ENCODE assay signal across 8 cellular contexts in the genomic region with DNA sequence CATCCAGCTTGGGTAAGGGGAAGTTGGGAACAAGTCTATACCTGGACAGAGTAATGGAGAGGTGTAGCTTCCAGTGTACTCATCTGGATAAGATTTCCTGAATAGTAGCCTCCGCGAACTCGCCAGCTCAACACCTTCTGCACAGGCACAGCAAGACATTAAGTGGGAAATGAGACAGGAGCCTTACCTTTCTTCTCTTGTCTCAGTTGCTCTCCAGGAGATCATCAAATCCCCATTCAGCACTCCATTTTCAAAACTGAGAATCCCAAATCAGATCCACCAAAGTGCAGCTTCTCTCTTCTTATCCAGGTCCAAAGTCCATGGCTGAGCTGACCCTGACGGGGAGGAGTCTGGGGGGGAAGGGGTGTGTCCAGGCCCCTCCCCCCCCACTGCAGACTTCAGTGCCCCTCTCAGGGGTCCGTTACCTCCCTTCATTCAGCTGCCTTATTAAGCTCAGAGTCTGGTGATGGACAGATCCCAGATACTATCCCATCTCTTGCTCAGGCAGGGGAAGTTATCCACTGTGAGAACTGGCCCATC. TPM values are rescaled to one million over a fixed set of nuclear protein-coding genes. Genes with fewer than 3 reads are reported as not detected.
A peak's percentile ranks its signal among the peaks of the same experiment; 100 is the strongest.
DNase-seq lines count a peak whose midpoint lies in the region; ATAC-seq, FAIRE-seq and TF ChIP-seq lines count a peak whose summit lies in the region.

No MANE protein-coding gene starts in this region.

- no peaks in the 10 kb centered on the region for H3K9me3 ChIP-seq in heart right ventricle
- no peaks in the 10 kb centered on the region for H3K9me3 ChIP-seq in GM12878 (replicated peaks; ENCODE audit: control insufficient read depth, insufficient read depth, low read length)
- no peaks in the 10 kb centered on the region for H3K9me3 ChIP-seq in mononuclear cell (ENCODE audit: low read depth, low read length)

- POLR2A ChIA-PET in GM12878 (lab: Charles Lee), result interaction anchor here (1.2 to 2.5 kb wide), 7 partner anchors 9 to 381 kb away, joined by 3 to 31 read pairs (median 6); no protein-coding TSS in a partner anchor

- no peak for TF ChIP-seq POLR2A in GM12878 (IDR thresholded peaks at IDR 0.05; ENCODE audit: low read depth, low read length)

- H3K27me3 ChIP-seq in heart right ventricle (no peaks in the 10 kb centered on the region), GM12878 (replicated peaks in 1 of 2; ENCODE audit: control insufficient read depth in 2 of 2, insufficient read depth in 2 of 2, low read length in 1 of 2) (no peaks in the 10 kb centered on the region), mononuclear cell (ENCODE audit: insufficient read depth, low read length) (no peaks in the 10 kb centered on the region)

- DNase-seq in heart right ventricle (peak in 1 of 2 donors; percentile 4), Right ventricle myocardium inferior (ENCODE audit: missing footprints) (no peak), GM12878 (ENCODE audit: low read depth, low spot score) (no peak), iPS-NIHi11 (ENCODE audit: low spot score) (no peak), LoVo (ENCODE audit: low spot score) (no peak)
- no peak for DNase-seq in stimulated activated CD4-positive, alpha-beta T cell treated with anti-CD3 and anti-CD28 coated beads, Interleukin-15, amount 100 ng/mL, for 24 hours

- no peak for ATAC-seq in heart right ventricle
- no peak for ATAC-seq in Right ventricle myocardium inferior
- ATAC-seq in GM12878, result no peak

- TF ChIP-seq RAD21 in GM12878 (IDR thresholded peaks at IDR 0.05; ENCODE audit: insufficient read depth, low read depth, low read length), result no peak

- 56 to 74% methylated on average over 5 of the region's 5 CpGs for WGBS in heart right ventricle, 2 donors
- 82% methylated on average over 5 of the region's 5 CpGs for WGBS in GM12878 (ENCODE audit: insufficient coverage, insufficient replicate concordance, low lambda C conversion rate, missing lambda C conversion rate)
- 71% methylated on average over 5 of the region's 5 CpGs for WGBS in urinary bladder

- intact Hi-C loops in heart right ventricle (cut with DNase I), result loop anchor here in 3 of 10 donors (10.0 kb wide), 1 partner anchor 376 kb away; no protein-coding TSS in a partner anchor
- intact Hi-C loops in Right ventricle myocardium inferior (cut with DNase I), result no loop called here
- intact Hi-C loops in GM12878 (cut with micrococcal nuclease; ENCODE audit: unreplicated experiment), result loop anchor here (5.0 to 10.0 kb wide), 2 partner anchors 346 to 364 kb away; no protein-coding TSS in a partner anchor

- H3K4me2 ChIP-seq in GM12878 (ENCODE audit: control insufficient read depth, insufficient read depth), result peak overlapping the region; percentile 79

- TF ChIP-seq EP300 in GM12878 (IDR thresholded peaks at IDR 0.05; ENCODE audit: borderline replicate concordance in 1 of 2, control insufficient read depth in 1 of 2, low read depth in 2 of 2, low read length in 2 of 2), result no peak

- peak overlapping the region; percentile 90 for H3K9ac ChIP-seq in GM12878 (ENCODE audit: control insufficient read depth, insufficient read depth, low read length)

- RAD21 ChIA-PET in GM12878 (lab: Charles Lee; ENCODE audit: unreplicated experiment), result interaction anchor here (0.7 to 2.4 kb wide), 8 partner anchors 10 to 364 kb away, joined by 3 to 12 read pairs (median 4); a partner anchor contains a TSS

- peaks cover 64% of the 10 kb centered on the region for H3K79me2 ChIP-seq in GM12878 (ENCODE audit: control insufficient read depth, insufficient read depth, low read length)

- H3K4me1 ChIP-seq in heart right ventricle, result peaks cover 24 to 85% (median 74%) of the 10 kb centered on the region in 9 donors
- H3K4me1 ChIP-seq in GM12878 (ENCODE audit: control insufficient read depth, insufficient read depth, low read length), result peaks cover 28% of the 10 kb centered on the region
- H3K4me1 ChIP-seq in mononuclear cell (ENCODE audit: insufficient read depth, low read length), result peaks cover 75% of the 10 kb centered on the region
- no peaks in the 10 kb centered on the region for H3K4me1 ChIP-seq in urinary bladder (ENCODE audit: insufficient read depth)

- no peak for TF ChIP-seq CTCF in heart right ventricle (IDR thresholded peaks at IDR 0.05)
- TF ChIP-seq CTCF in GM12878 (IDR thresholded peaks at IDR 0.05 in 2 of 3, conservative IDR thresholded peaks at IDR 0.05 in 1 of 3; ENCODE audit: control insufficient read depth in 2 of 3, extremely low read depth in 1 of 3, insufficient read depth in 1 of 3, low read depth in 3 of 3, low read length in 3 of 3), result no peak

- BruUV-seq in GM12878 (replicated peaks; lab: Mats Ljungman, UMichigan), result no TSS peak

- peak overlapping the region in 7 of 10 donors; percentile 9 to 100 (median 99) for H3K27ac ChIP-seq in heart right ventricle
- H3K27ac ChIP-seq in GM12878 (ENCODE audit: control insufficient read depth, insufficient read depth), result peak overlapping the region; percentile 94
- H3K27ac ChIP-seq in urinary bladder (ENCODE audit: low read depth), result no peak overlapping the region

- H3K36me3 ChIP-seq in heart right ventricle (peaks cover 0 to 38% (median 0%) of the 10 kb centered on the region in 9 donors), GM12878 (ENCODE audit: control insufficient read depth in 2 of 2, insufficient read depth in 2 of 2, low read length in 1 of 2) (no peaks in the 10 kb centered on the region; a peak in 1 of 4 replicates), urinary bladder (ENCODE audit: insufficient read depth) (no peaks in the 10 kb centered on the region)

- FAIRE-seq in GM12878 (lab: Jason Lieb, UNC), result no peak

- peak overlapping the region in 7 of 10 donors; percentile 45 to 79 (median 76) for H3K4me3 ChIP-seq in heart right ventricle
- H3K4me3 ChIP-seq in GM12878, result peak overlapping the region; percentile 97
- peak overlapping the region; percentile 13 for H3K4me3 ChIP-seq in mononuclear cell (ENCODE audit: low read length)
- H3K4me3 ChIP-seq in urinary bladder (ENCODE audit: low read depth, low read length), result peak overlapping the region; percentile 47

- in situ Hi-C loops in GM12878 (cut with MboI), result loop anchor here (25.0 kb wide), 1 partner anchor 996 kb away; a partner anchor contains a TSS

- SMC1A ChIA-PET in GM12878 (lab: Charles Lee; ENCODE audit: uncharacterized antibody, unreplicated experiment), result interaction anchor here (1.0 to 3.1 kb wide), 9 partner anchors 13 to 376 kb away, joined by 3 to 13 read pairs (median 6); no protein-coding TSS in a partner anchor

- H2AFZ ChIP-seq in GM12878 (ENCODE audit: control insufficient read depth, low read depth, low read length), result no peak overlapping the region

- CTCF ChIA-PET in GM12878 (lab: Yijun Ruan, JAX), result interaction anchor here (0.5 to 2.4 kb wide), 9 partner anchors 9 to 379 kb away, joined by 3 to 14 read pairs (median 4); no protein-coding TSS in a partner anchor

- no peaks in the 10 kb centered on the region for H4K20me1 ChIP-seq in GM12878 (ENCODE audit: control insufficient read depth, insufficient read depth)

TF ChIP-seq in GM12878, 131 proteins besides CTCF, POLR2A, EP300 and RAD21 (continues in another document):
- TF ChIP-seq IKZF1 (conservative IDR thresholded peaks at IDR 0.05) (0 out of 2 replicates have a peak, but pooled peaks have one; percentile 21), NR2F1 (conservative IDR thresholded peaks at IDR 0.05) (peak; percentile 37; the same call in 1 of the 2 replicates)

RNA-seq across cellular contexts. Expression of a gene that starts 5.9 kb away (rescaled TPM):
- total RNA-seq in heart right ventricle (100 to 1,000 TPM in 2 of 10 donors, 10 to 100 TPM in 8; 50.1 to 118 (median 59.7) TPM), Right ventricle myocardium inferior (76.0 TPM), GM12878 (2014; rRNA removed) (44.6 and 50.7 TPM in 2 replicates), GM12878 (2014; rRNA removed; fragmentation: Illumina TruSeq; extraction: Trizol) (32.5 and 33.6 TPM in 2 replicates), GM12878 (2021) (76.4 and 82.3 TPM in 2 replicates), mononuclear cell (119 TPM), urinary bladder (50.6 TPM)
- polyA plus RNA-seq in heart right ventricle (100 to 1,000 TPM in 1 of 2 donors, 10 to 100 TPM in 1; 71.7 to 127 TPM), GM12878 (2011; rRNA removed) (74.1 and 88.4 TPM in 2 replicates), GM12878 (2014; fragmentation: Illumina TruSeq; extraction: Trizol) (32.3 and 38.1 TPM in 2 replicates), GM12878 (2014; fragmentation: Nextera tagmentation; extraction: Ambion mirVana) (1 to 10 TPM; 3.1 to 7.7 TPM), GM12878 (2014; rRNA removed) (74.7 and 90.4 TPM in 2 replicates), GM12878 (2016; fragmentation: Nextera tagmentation; extraction: Ambion mirVana) (10 to 100 TPM; 75.2 to 85.9 TPM), urinary bladder (179 TPM)
- 148 and 157 TPM in 2 replicates for total RNA-seq in GM12878 (2013; cell fraction: nucleolus; rRNA removed)
- 61.9 TPM for polyA plus RNA-seq in GM12878 (2011; ENCODE audit: low read depth)
- 118 and 136 TPM in 2 replicates for polyA plus RNA-seq in GM12878 (2011; cell fraction: cytosol; rRNA removed)
- polyA plus RNA-seq in GM12878 (2011; cell fraction: nucleus; rRNA removed), result 129 and 130 TPM in 2 replicates
- 109 and 110 TPM in 2 replicates for polyA plus RNA-seq in GM12878 (2012)
- polyA minus RNA-seq in GM12878 (2011; rRNA and poly(A)+ RNA removed), result 74.1 and 128 TPM in 2 replicates
- 60.1 and 60.4 TPM in 2 replicates for polyA minus RNA-seq in GM12878 (2011; cell fraction: cytosol; rRNA and poly(A)+ RNA removed)
- 48.4 and 56.6 TPM in 2 replicates for polyA minus RNA-seq in GM12878 (2011; cell fraction: nucleus; rRNA and poly(A)+ RNA removed)

RNA-seq across cellular contexts. Expression of a gene that starts 52.5 kb away (rescaled TPM):
- total RNA-seq in heart right ventricle, result 10 to 100 TPM; 11.3 to 17.6 (median 13.6) TPM
- 10 to 100 TPM in 1 of 2 donors, 1 to 10 TPM in 1; 6.4 to 24.9 TPM for polyA plus RNA-seq in heart right ventricle
- 14.7 TPM for total RNA-seq in Right ventricle myocardium inferior
- total RNA-seq in GM12878 (2013; cell fraction: nucleolus; rRNA removed), result 92.1 and 95.1 TPM in 2 replicates
- 19.6 and 24.0 TPM in 2 replicates for total RNA-seq in GM12878 (2014; rRNA removed)
- 26.8 and 27.4 TPM in 2 replicates for total RNA-seq in GM12878 (2014; rRNA removed; fragmentation: Illumina TruSeq; extraction: Trizol)
- total RNA-seq in GM12878 (2021), result 20.3 and 24.8 TPM in 2 replicates
- polyA plus RNA-seq in GM12878 (2011; ENCODE audit: low read depth), result 8.8 TPM
- polyA plus RNA-seq in GM12878 (2011; rRNA removed), result 39.7 and 69.5 TPM in 2 replicates
- polyA plus RNA-seq in GM12878 (2011; cell fraction: cytosol; rRNA removed), result 10.8 and 11.9 TPM in 2 replicates
- 53.4 and 65.6 TPM in 2 replicates for polyA plus RNA-seq in GM12878 (2011; cell fraction: nucleus; rRNA removed)
- 16.1 and 21.7 TPM in 2 replicates for polyA plus RNA-seq in GM12878 (2012)
- 21.8 and 32.2 TPM in 2 replicates for polyA plus RNA-seq in GM12878 (2014; fragmentation: Illumina TruSeq; extraction: Trizol)
- 10 to 100 TPM in 1 of 2 experiments, 1 to 10 TPM in 1; 9.2 to 16.4 TPM for polyA plus RNA-seq in GM12878 (2014; fragmentation: Nextera tagmentation; extraction: Ambion mirVana)
- polyA plus RNA-seq in GM12878 (2014; rRNA removed), result 14.8 and 17.1 TPM in 2 replicates
- polyA plus RNA-seq in GM12878 (2016; fragmentation: Nextera tagmentation; extraction: Ambion mirVana), result 10 to 100 TPM; 24.6 to 26.0 TPM
- polyA minus RNA-seq in GM12878 (2011; rRNA and poly(A)+ RNA removed), result 20.1 and 25.2 TPM in 2 replicates
- polyA minus RNA-seq in GM12878 (2011; cell fraction: cytosol; rRNA and poly(A)+ RNA removed), result 8.0 and 10.0 TPM in 2 replicates
- 17.4 and 22.6 TPM in 2 replicates for polyA minus RNA-seq in GM12878 (2011; cell fraction: nucleus; rRNA and poly(A)+ RNA removed)
- total RNA-seq in mononuclear cell, result 9.4 TPM
- total RNA-seq in urinary bladder, result 32.6 TPM
- 17.4 TPM for polyA plus RNA-seq in urinary bladder

Comparison
In these comparisons a context has a peak if more than half of its experiments do, and no peak if none do; other contexts are left out.
1. H3K4me3 ChIP-seq: peak in every context shown above with its lines; median percentile 97 in GM12878; 76 in heart right ventricle; 47 in urinary bladder; 13 in mononuclear cell.